27 cellular contexts compared by ENCODE assay signal in the genomic region with DNA sequence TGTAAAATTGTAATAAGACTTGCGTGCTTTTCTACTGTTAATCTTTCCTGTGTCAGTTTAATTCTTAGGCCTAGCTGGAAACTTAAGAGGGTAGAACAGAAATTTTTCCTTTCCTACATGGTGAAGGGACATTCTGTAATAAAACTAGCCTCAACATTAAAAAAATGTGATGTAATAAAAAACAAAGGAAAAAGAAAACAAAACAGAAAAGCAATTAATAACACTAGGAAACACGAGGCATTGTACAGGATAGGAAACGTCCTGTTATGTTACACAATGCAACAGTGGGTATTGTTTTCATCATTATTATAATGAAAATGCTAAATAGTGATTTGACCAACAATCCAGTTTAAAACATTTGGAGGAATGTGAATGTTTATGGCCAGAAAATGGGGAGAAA. TPM values are rescaled to one million over a fixed set of nuclear protein-coding genes. Genes with fewer than 3 reads are reported as not detected.
A peak's percentile ranks its signal among the peaks of the same experiment; 100 is the strongest.
DNase-seq lines count a peak whose midpoint lies in the region; ATAC-seq, FAIRE-seq and TF ChIP-seq lines count a peak whose summit lies in the region.
"Had no signal": no experiment of that assay in that cellular context is flagged by ENCODE, and none has a peak within 500 bp of the region (broad histone marks: within the 10 kb centered on the region; RNA-seq: fewer than 3 reads in every experiment).

No MANE protein-coding gene starts in this region.

- H3K4me1 Mint-ChIP-seq in GM23338 = no peaks in the 10 kb centered on the region; the same call in 1 of the 3 replicates
- peaks cover 19% of the 10 kb centered on the region for H3K4me1 Mint-ChIP-seq in WTC11
- no peaks in the 10 kb centered on the region for H3K4me1 Mint-ChIP-seq in activated naive CD4-positive, alpha-beta T cell treated with anti-CD3 and anti-CD28 coated beads for 36 hours (ENCODE audit: low read depth)
- H3K4me1 Mint-ChIP-seq: CD14-positive monocyte; CD8-positive, alpha-beta memory T cell had no signal

- H3K4me3 ChIP-seq in GM23338 = no peak overlapping the region
- H3K4me3 ChIP-seq: A549; BLaER1 treated with 17β-estradiol and CSF1 and Interleukin-3, amounts not matched to agents 10 nM and 100 nM; GM12878; HAP-1 had no signal

- ATAC-seq in GM23338 = no peak
- no peak for ATAC-seq in WTC11
- ATAC-seq in GM21737 (IDR thresholded peaks at IDR 0.05; ENCODE audit: unreplicated experiment) = no peak
- ATAC-seq: A549, GM12878 had no signal

- H4K20me1 ChIP-seq in GM23338 (replicated peaks; ENCODE audit: insufficient read depth) = no peaks in the 10 kb centered on the region
- H4K20me1 ChIP-seq: BLaER1 treated with 17β-estradiol and CSF1 and Interleukin-3, amounts not matched to agents 10 nM and 100 nM had no signal

- no peak overlapping the region for H3K4me2 ChIP-seq in GM23338
- H3K4me2 ChIP-seq: A549; BLaER1 treated with 17β-estradiol and CSF1 and Interleukin-3, amounts not matched to agents 10 nM and 100 nM had no signal

- H3K27ac ChIP-seq in GM23338 (ENCODE audit: low read depth) = peak overlapping the region; percentile 64
- H3K27ac ChIP-seq: A549; BLaER1 treated with 17β-estradiol and CSF1 and Interleukin-3, amounts not matched to agents 10 nM and 100 nM had no signal

- TF ChIP-seq CTCF in GM23338 (conservative IDR thresholded peaks at IDR 0.05; ENCODE audit: low read depth in 2 of 2) (no peak), WTC11 (IDR thresholded peaks at IDR 0.05) (no peak)

- intact Hi-C loops in activated naive CD4-positive, alpha-beta T cell treated with anti-CD3 and anti-CD28 coated beads for 36 hours (cut with micrococcal nuclease) = no loop called here

- FAIRE-seq in endometrium (lab: Jason Lieb, UNC) = peak; percentile 79
- FAIRE-seq: A549, D721Med, GM12878, GM19239, H54 had no signal

- H3F3A ChIP-seq in GM23338 (replicated peaks; ENCODE audit: low read depth) = peaks cover 9% of the 10 kb centered on the region; the same call in 1 of the 2 replicates

- H2AFZ ChIP-seq in GM23338 = no peak overlapping the region

- POLR2A ChIA-PET in WTC11 (lab: Charles Lee) = no interaction called here

- no peak overlapping the region for H3K4me3 Mint-ChIP-seq in GM23338
- no peak overlapping the region for H3K4me3 Mint-ChIP-seq in WTC11
- no peak overlapping the region for H3K4me3 Mint-ChIP-seq in activated naive CD4-positive, alpha-beta T cell treated with anti-CD3 and anti-CD28 coated beads for 36 hours
- H3K4me3 Mint-ChIP-seq: CD14-positive monocyte; CD4-positive, alpha-beta T cell; CD8-positive, alpha-beta memory T cell; HFFc6 had no signal

- H3K4me1 ChIP-seq in GM23338 (ENCODE audit: insufficient read depth) = no peaks in the 10 kb centered on the region; the same call in 1 of the 2 replicates
- H3K4me1 ChIP-seq: A549; BE2C; BLaER1 treated with 17β-estradiol and CSF1 and Interleukin-3, amounts not matched to agents 10 nM and 100 nM; HAP-1 had no signal

- H3K27me3 Mint-ChIP-seq in GM23338 (ENCODE audit: insufficient read depth, low read depth, poor library complexity) (peaks cover 5% of the 10 kb centered on the region), WTC11 (ENCODE audit: low read depth) (no peaks in the 10 kb centered on the region)
- no peaks in the 10 kb centered on the region for H3K27me3 Mint-ChIP-seq in activated naive CD4-positive, alpha-beta T cell treated with anti-CD3 and anti-CD28 coated beads for 36 hours (ENCODE audit: low read depth)
- H3K27me3 Mint-ChIP-seq: CD4-positive, alpha-beta T cell; CD8-positive, alpha-beta memory T cell had no signal

- no peak for DNase-seq in GM23338 (ENCODE audit: low spot score)
- DNase-seq in WTC11 (ENCODE audit: low spot score) = no peak
- peak; percentile 63 to 73 for DNase-seq in lung microvascular endothelial cell (ENCODE audit: low read depth in 2 of 2)
- no peak for DNase-seq in stimulated activated CD4-positive, alpha-beta T cell treated with anti-CD3 and anti-CD28 coated beads, Interleukin-4, amount 100 ng/mL, for 1 hour
- no peak for DNase-seq in activated naive CD4-positive, alpha-beta T cell treated with anti-CD3 and anti-CD28 coated beads for 36 hours
- DNase-seq: 8988T; ACHN; AML-193; BE2C; CD4-positive, alpha-beta T cell; CD8-positive, alpha-beta memory T cell; DMS 273 treated with DMSO at 0.1 percent for 48 hours; DMS79; EL; GDM1; GOT3; HFFc6 had no signal

- H3K36me3 ChIP-seq in GM23338 (ENCODE audit: insufficient read depth) = no peaks in the 10 kb centered on the region
- H3K36me3 ChIP-seq: BE2C, HAP-1 had no signal

- H3K9me3 Mint-ChIP-seq in GM23338 (peaks cover 5% of the 10 kb centered on the region; the same call in 2 of the 3 replicates), WTC11 (peaks cover 18% of the 10 kb centered on the region)
- peaks cover 8% of the 10 kb centered on the region for H3K9me3 Mint-ChIP-seq in activated naive CD4-positive, alpha-beta T cell treated with anti-CD3 and anti-CD28 coated beads for 36 hours
- H3K9me3 Mint-ChIP-seq: HFFc6 had no signal

- 0 out of 2 replicates have a peak, but pooled peaks cover 4% of the 10 kb centered on the region for H3K9me2 ChIP-seq in GM23338 (ENCODE audit: insufficient read depth)

- H3K79me2 ChIP-seq in GM23338 (replicated peaks; ENCODE audit: insufficient read depth) = no peaks in the 10 kb centered on the region

- H3K27me3 ChIP-seq in GM23338 (ENCODE audit: insufficient read depth) = no peaks in the 10 kb centered on the region
- H3K27me3 ChIP-seq: BE2C; BLaER1 treated with 17β-estradiol and CSF1 and Interleukin-3, amounts not matched to agents 10 nM and 100 nM had no signal

- H3K36me3 Mint-ChIP-seq in GM23338 (ENCODE audit: low read depth) (peaks cover 19% of the 10 kb centered on the region; the same call in 2 of the 3 replicates), WTC11 (peaks cover 19% of the 10 kb centered on the region)
- H3K36me3 Mint-ChIP-seq in activated naive CD4-positive, alpha-beta T cell treated with anti-CD3 and anti-CD28 coated beads for 36 hours (ENCODE audit: low read depth) = peaks cover 12% of the 10 kb centered on the region
- H3K36me3 Mint-ChIP-seq: CD14-positive monocyte had no signal

- CTCF ChIA-PET in WTC11 (lab: Charles Lee) = interaction anchor here (0.6 to 1.4 kb wide), 2 partner anchors 30 to 140 kb away, joined by 3 to 7 read pairs; no protein-coding TSS in a partner anchor
- CTCF ChIA-PET in activated naive CD4-positive, alpha-beta T cell treated with anti-CD3 and anti-CD28 coated beads for 36 hours (lab: Charles Lee) = no interaction called here

- H3K27ac Mint-ChIP-seq in GM23338 (no peak overlapping the region; the same call in 1 of the 2 replicates), WTC11 (0 out of 2 replicates have a peak overlapping the region, but pooled peaks have one; percentile 3)
- no peak overlapping the region for H3K27ac Mint-ChIP-seq in activated naive CD4-positive, alpha-beta T cell treated with anti-CD3 and anti-CD28 coated beads for 36 hours
- H3K27ac Mint-ChIP-seq: CD4-positive, alpha-beta T cell; CD8-positive, alpha-beta memory T cell; HFFc6 had no signal

TF ChIP-seq in GM23338, 12 proteins besides CTCF, POLR2A, EP300 and RAD21 (continues in another document):
- TF ChIP-seq ZNF331 (CRISPR knock-in tag; IDR thresholded peaks at IDR 0.05; ENCODE audit: low read depth) (no peak), ZNF114 (CRISPR knock-in tag; IDR thresholded peaks at IDR 0.05) (no peak), CREB1 (CRISPR knock-in tag; IDR thresholded peaks at IDR 0.05; ENCODE audit: low read depth) (no peak)
- TF ChIP-seq, protein P1, sequence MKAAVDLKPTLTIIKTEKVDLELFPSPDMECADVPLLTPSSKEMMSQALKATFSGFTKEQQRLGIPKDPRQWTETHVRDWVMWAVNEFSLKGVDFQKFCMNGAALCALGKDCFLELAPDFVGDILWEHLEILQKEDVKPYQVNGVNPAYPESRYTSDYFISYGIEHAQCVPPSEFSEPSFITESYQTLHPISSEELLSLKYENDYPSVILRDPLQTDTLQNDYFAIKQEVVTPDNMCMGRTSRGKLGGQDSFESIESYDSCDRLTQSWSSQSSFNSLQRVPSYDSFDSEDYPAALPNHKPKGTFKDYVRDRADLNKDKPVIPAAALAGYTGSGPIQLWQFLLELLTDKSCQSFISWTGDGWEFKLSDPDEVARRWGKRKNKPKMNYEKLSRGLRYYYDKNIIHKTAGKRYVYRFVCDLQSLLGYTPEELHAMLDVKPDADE (IDR thresholded peaks at IDR 0.05) = no peak

TF ChIP-seq in WTC11, 78 proteins besides CTCF, POLR2A, EP300 and RAD21 (continues in another document):
- TF ChIP-seq ZNF396 (CRISPR knock-in tag; IDR thresholded peaks at IDR 0.05; ENCODE audit: borderline replicate concordance) (no peak), ERG (CRISPR knock-in tag; IDR thresholded peaks at IDR 0.05) (no peak)
- TF ChIP-seq, protein P2, sequence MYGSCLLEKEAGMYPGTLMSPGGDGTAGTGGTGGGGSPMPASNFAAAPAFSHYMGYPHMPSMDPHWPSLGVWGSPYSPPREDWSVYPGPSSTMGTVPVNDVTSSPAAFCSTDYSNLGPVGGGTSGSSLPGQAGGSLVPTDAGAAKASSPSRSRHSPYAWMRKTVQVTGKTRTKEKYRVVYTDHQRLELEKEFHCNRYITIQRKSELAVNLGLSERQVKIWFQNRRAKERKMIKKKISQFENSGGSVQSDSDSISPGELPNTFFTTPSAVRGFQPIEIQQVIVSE (CRISPR knock-in tag; IDR thresholded peaks at IDR 0.05; ENCODE audit: borderline replicate concordance) = no peak

RNA-seq across cellular contexts. Expression of gene FXN, which starts 47.8 kb away (rescaled TPM):
- 17.8 and 26.1 TPM in 2 replicates for total RNA-seq in GM23338 (2014; rRNA removed; shearing (Covaris generic))
- polyA plus RNA-seq in GM23338 (2016; fragmentation: Nextera tagmentation; extraction: Ambion mirVana) = 55.0 and 66.4 TPM in 2 replicates
- 28.7 to 30.6 TPM (median 29.4 TPM) in 3 replicates for total RNA-seq in WTC11 (2021)
- 0.65 and 1.2 TPM in 2 replicates for total RNA-seq in lung microvascular endothelial cell
- total RNA-seq in activated naive CD4-positive, alpha-beta T cell treated with anti-CD3 and anti-CD28 coated beads for 36 hours = 10 to 100 TPM; 16.8 to 17.3 TPM

Comparison
In these comparisons a context has a peak if more than half of its experiments do, and no peak if none do; other contexts are left out.
1. DNase-seq: peak in lung microvascular endothelial cell (2 of 2); none in GM23338 (single experiment), WTC11 (single experiment), stimulated activated CD4-positive, alpha-beta T cell treated with anti-CD3 and anti-CD28 coated beads, Interleukin-4, amount 100 ng/mL, for 1 hour (single experiment) and activated naive CD4-positive, alpha-beta T cell treated with anti-CD3 and anti-CD28 coated beads for 36 hours (single experiment).